In genomic region chr17:47862621-47863440, GRCh38 we compare ENCODE assay signal across 9 cellular contexts. TPM values are rescaled to one million over a fixed set of nuclear protein-coding genes. Genes with fewer than 3 reads are reported as not detected.
DNase-seq lines count a peak whose midpoint lies in the region; ATAC-seq and TF ChIP-seq lines count a peak whose summit lies in the region.
"Had no signal": no experiment of that assay in that cellular context is flagged by ENCODE, and none has a peak within 500 bp of the region (broad histone marks: within the 10 kb centered on the region; RNA-seq: fewer than 3 reads in every experiment).

No MANE protein-coding gene starts in this region.

- TF ChIP-seq CTCF in foreskin fibroblast (IDR thresholded peaks at IDR 0.05; ENCODE audit: low read depth, low read length) = no peak
- no peak for TF ChIP-seq CTCF in suprapubic skin (IDR thresholded peaks at IDR 0.05)

- TF ChIP-seq POLR2A in suprapubic skin (IDR thresholded peaks at IDR 0.05) (no peak), GM18505 (IDR thresholded peaks at IDR 0.05; ENCODE audit: borderline replicate concordance, extremely low read depth, insufficient read depth, insufficient read length) (no peak)

- no peaks in the 10 kb centered on the region for H3K9me3 ChIP-seq in suprapubic skin

- no peak for ATAC-seq in GM18505 (IDR thresholded peaks at IDR 0.05; ENCODE audit: unreplicated experiment)
- ATAC-seq: T-cell had no signal

- WGBS in suprapubic skin = 47% methylated on average over 7 of the region's 7 CpGs

- peaks cover 7% of the 10 kb centered on the region for H3K4me1 ChIP-seq in suprapubic skin

- TF ChIP-seq EP300 in suprapubic skin (IDR thresholded peaks at IDR 0.05) = no peak

- H3K4me3 ChIP-seq in foreskin fibroblast (ENCODE audit: low read depth in 1 of 2, low read length in 2 of 2) (no peak overlapping the region), suprapubic skin (no peak overlapping the region)

- H3K27ac ChIP-seq in suprapubic skin = no peak overlapping the region

- no peaks in the 10 kb centered on the region for H3K36me3 ChIP-seq in suprapubic skin

- DNase-seq in CD1c-positive myeloid dendritic cell (ENCODE audit: extremely low spot score) = peak; percentile 12
- DNase-seq in NCI-H69 (lab: John Stamatoyannopoulos, UW) = peak; percentile 78
- peak; percentile 78 to 89 for DNase-seq in foreskin fibroblast
- no peak for DNase-seq in suprapubic skin (ENCODE audit: low spot score in 2 of 2)
- no peak for DNase-seq in amygdala (lab: John Stamatoyannopoulos, UW)
- DNase-seq: activated naive CD8-positive, alpha-beta T cell treated with anti-CD3 and anti-CD28 coated beads, Interleukin-2, amount 10 ng/mL, durations not matched to agents 7 days and 5 days; NCI-H1048; T-cell had no signal

- H3K27me3 ChIP-seq in suprapubic skin = peaks cover 34% of the 10 kb centered on the region

RNA-seq across cellular contexts. Expression of gene SP6, which starts 11.9 kb away (rescaled TPM):
- total RNA-seq in suprapubic skin = 10 to 100 TPM in 3 of 4 donors, 1 to 10 TPM in 1; 6.6 to 29.3 (median 19.9) TPM

RNA-seq across cellular contexts. Expression of gene SCRN2, which starts 21.8 kb away (rescaled TPM):
- total RNA-seq in suprapubic skin = 10 to 100 TPM; 22.3 to 46.4 (median 34.7) TPM

RNA-seq across cellular contexts. Expression of gene LRRC46, which starts 31.4 kb away (rescaled TPM):
- total RNA-seq in suprapubic skin = not detected

RNA-seq across cellular contexts. Expression of gene MRPL10, which starts 31.5 kb away (rescaled TPM):
- total RNA-seq in suprapubic skin = 10 to 100 TPM; 27.7 to 33.8 (median 31.2) TPM

RNA-seq across cellular contexts. Expression of gene SP2, which starts 33.2 kb away (rescaled TPM):
- 10 to 100 TPM in 2 of 4 donors, 1 to 10 TPM in 2; 6.9 to 12.7 (median 9.8) TPM for total RNA-seq in suprapubic skin

Comparison
In these comparisons a context has a peak if more than half of its experiments do, and no peak if none do; other contexts are left out.
1. DNase-seq: peak in CD1c-positive myeloid dendritic cell (single experiment), NCI-H69 (single experiment) and foreskin fibroblast (2 of 2); none in suprapubic skin (0 of 2) and amygdala (0 of 56).